ENCODE assay signal across 22 cellular contexts in the genomic region with DNA sequence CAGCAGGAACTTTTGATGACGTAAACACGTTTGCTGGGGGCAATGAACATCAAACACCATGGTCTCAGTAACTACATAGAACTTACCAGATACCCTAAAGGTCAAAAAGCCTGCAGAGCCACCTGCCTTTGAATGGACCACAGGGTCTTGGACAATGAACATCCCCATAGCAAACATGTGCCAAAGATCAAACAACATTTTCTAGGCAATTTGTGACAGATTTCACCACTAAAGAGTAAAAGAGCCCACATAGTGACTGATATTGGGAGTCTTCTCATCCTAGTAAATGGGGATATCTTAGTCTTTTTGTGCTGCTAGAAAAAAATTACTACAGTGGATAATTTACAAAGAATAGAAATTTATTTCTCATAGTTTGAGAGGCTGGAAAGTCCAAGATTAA.
"Had no signal": no experiment of that assay in that cellular context is flagged by ENCODE, and none has a peak within 500 bp of the region (broad histone marks: within the 10 kb centered on the region; RNA-seq: fewer than 3 reads in every experiment).

No MANE protein-coding gene starts in this region.

- H3K9me3 Mint-ChIP-seq: memory B cell, nephron, neural progenitor cell had no signal

- H3K4me3 ChIP-seq: dorsolateral prefrontal cortex, gastrocnemius medialis, lung, neural progenitor cell, smooth muscle cell, testis, tibial nerve, upper lobe of left lung had no signal

- H3K36me3 Mint-ChIP-seq: memory B cell had no signal

- H3K4me1 Mint-ChIP-seq: nephron had no signal

- H3K79me2 ChIP-seq: parathyroid adenoma had no signal

- H2AFZ ChIP-seq: parathyroid adenoma had no signal

- H3K27ac ChIP-seq: dorsolateral prefrontal cortex, gastrocnemius medialis, neural progenitor cell, parathyroid adenoma, testis, tibial nerve, upper lobe of left lung had no signal

- H3K4me2 ChIP-seq: neural progenitor cell, smooth muscle cell had no signal

- H3K27me3 Mint-ChIP-seq: progenitor cell of endocrine pancreas had no signal

- H3K27me3 ChIP-seq: gastrocnemius medialis, neural progenitor cell, testis, tibial nerve, upper lobe of left lung had no signal

- H3K4me1 ChIP-seq: gastrocnemius medialis, neural progenitor cell, parathyroid adenoma, testis had no signal

- H3K9me3 ChIP-seq: gastrocnemius medialis, testis, tibial nerve, upper lobe of left lung had no signal

- H3K36me3 ChIP-seq: gastrocnemius medialis, neural progenitor cell, tibial nerve, upper lobe of left lung had no signal

- H3K27ac Mint-ChIP-seq: memory B cell, neural progenitor cell, progenitor cell of endocrine pancreas had no signal

- H3K9ac ChIP-seq: neural progenitor cell, parathyroid adenoma had no signal

- DNase-seq: cortex of kidney; effector CD4-positive, alpha-beta T cell; gastrocnemius medialis; head of caudate nucleus; stimulated activated CD4-positive, alpha-beta T cell treated with anti-CD3 and anti-CD28 coated beads, Interleukin-12 subunit alpha, Interleukin-12 subunit beta, amount 100 ng/mL, for 4 hours; stimulated activated CD4-positive, alpha-beta T cell treated with anti-CD3 and anti-CD28 coated beads, Interleukin-1b, Interleukin-23, amount 100 ng/mL, for 48 hours; stimulated activated CD4-positive, alpha-beta T cell treated with anti-CD3 and anti-CD28 coated beads, Interleukin-4, amount 100 ng/mL, for 1 hour; stimulated activated CD8-positive, alpha-beta memory T cell treated with anti-CD3 and anti-CD28 coated beads, Interleukin-4, amount 100 ng/mL, for 48 hours; stimulated activated naive CD4-positive, alpha-beta T cell; testis; upper lobe of left lung had no signal

- ATAC-seq: gastrocnemius medialis had no signal

- H3K4me3 Mint-ChIP-seq: memory B cell, nephron, neural progenitor cell had no signal

- FAIRE-seq: keratinocyte, urothelium cell line had no signal
